In the genomic region with DNA sequence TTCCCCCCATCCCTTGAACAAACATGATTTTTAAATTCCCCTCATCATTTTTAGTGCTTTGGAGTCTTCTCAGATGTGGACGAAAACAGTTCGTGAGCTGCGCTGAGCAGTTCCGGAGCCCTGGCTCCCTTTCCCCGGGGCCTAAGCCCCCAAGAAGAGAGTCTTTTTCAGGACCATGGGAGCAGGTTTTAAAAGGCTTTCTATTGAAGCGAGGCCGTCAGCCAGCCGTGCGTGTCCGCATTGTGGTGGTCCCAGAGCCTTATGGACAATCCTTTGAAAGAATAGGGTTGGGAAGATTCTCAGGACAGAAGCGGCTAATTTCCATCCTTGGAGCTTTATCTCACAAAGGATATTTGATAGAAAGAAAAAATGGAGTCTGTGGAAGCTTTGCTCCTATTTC, we compare ENCODE assay signal across 23 cellular contexts.
"Had no signal": no experiment of that assay in that cellular context is flagged by ENCODE, and none has a peak within 500 bp of the region (broad histone marks: within the 10 kb centered on the region; RNA-seq: fewer than 3 reads in every experiment).

No MANE protein-coding gene starts in this region.

- H3K27me3 ChIP-seq: colonic mucosa, foreskin keratinocyte, right atrium auricular region had no signal

- H3K36me3 ChIP-seq: colonic mucosa, left ventricle myocardium inferior, right atrium auricular region, suprapubic skin, transverse colon, uterus, WERI-Rb-1 had no signal

- H3K27ac ChIP-seq: colonic mucosa, foreskin keratinocyte, left ventricle myocardium inferior, right atrium auricular region, suprapubic skin, transverse colon, uterus, WERI-Rb-1 had no signal

- H3K9me3 ChIP-seq: colonic mucosa, left ventricle myocardium inferior, right atrium auricular region, suprapubic skin, transverse colon, uterus had no signal

- H3K9me3 Mint-ChIP-seq: mesothelial cell of epicardium had no signal

- H3K4me1 ChIP-seq: colonic mucosa, foreskin keratinocyte, left ventricle myocardium inferior, right atrium auricular region, transverse colon, uterus had no signal

- H3K4me1 Mint-ChIP-seq: central memory CD8-positive, alpha-beta T cell; immature natural killer cell; stimulated activated naive CD8-positive, alpha-beta T cell treated with anti-CD3 and anti-CD28 coated beads, Interleukin-15, amount 100 ng/mL, for 72 hours had no signal

- H3K4me3 ChIP-seq: colonic mucosa, left ventricle myocardium inferior, right atrium auricular region, suprapubic skin, transverse colon, uterus had no signal

- H3K4me3 Mint-ChIP-seq: activated CD8-positive, alpha-beta T cell treated with anti-CD3 and anti-CD28 coated beads, Interleukin-2, amount 10 ng/mL, durations not matched to agents 7 days and 5 days; central memory CD8-positive, alpha-beta T cell; immature natural killer cell; mesothelial cell of epicardium; naive thymus-derived CD8-positive, alpha-beta T cell; stimulated activated naive CD8-positive, alpha-beta T cell treated with anti-CD3 and anti-CD28 coated beads, Interleukin-15, amount 100 ng/mL, for 72 hours had no signal

- DNase-seq: activated CD4-positive, alpha-beta T cell treated with anti-CD3 and anti-CD28 coated beads, Interleukin-2, amount 50 U/mL, for 1 hour; activated CD4-positive, CD25-positive, alpha-beta regulatory T cell treated with anti-CD3 and anti-CD28 coated beads, Interleukin-2, amount 50 U/mL, for 72 hours; activated CD8-positive, alpha-beta T cell treated with anti-CD3 and anti-CD28 coated beads, Interleukin-2, amount 10 ng/mL, durations not matched to agents 7 days and 5 days; activated gamma-delta T cell treated with Interleukin-2 at 50 U/mL for 16 hours; activated T-cell treated with anti-CD3 and anti-CD28 coated beads, Interleukin-2, amount 50 U/mL, for 1 hour; aorta; colonic mucosa; erythroblast; foreskin keratinocyte; immature natural killer cell; left ventricle myocardium inferior; naive thymus-derived CD8-positive, alpha-beta T cell; stimulated activated CD4-positive, alpha-beta T cell treated with anti-CD3 and anti-CD28 coated beads, Interleukin-4, amount 100 ng/mL, for 4 hours; stimulated activated naive CD8-positive, alpha-beta T cell treated with anti-CD3 and anti-CD28 coated beads, Interleukin-15, amount 100 ng/mL, for 72 hours; T-helper 1 cell; transverse colon; uterus; WERI-Rb-1 had no signal

- H3K27me3 Mint-ChIP-seq: central memory CD8-positive, alpha-beta T cell had no signal

- H3K36me3 Mint-ChIP-seq: activated naive CD4-positive, alpha-beta T cell treated with anti-CD3 and anti-CD28 coated beads, Interleukin-2, amount 50 U/mL, for 72 hours; immature natural killer cell; mesothelial cell of epicardium; naive thymus-derived CD8-positive, alpha-beta T cell had no signal

- H3K27ac Mint-ChIP-seq: activated CD8-positive, alpha-beta T cell treated with anti-CD3 and anti-CD28 coated beads, Interleukin-2, amount 10 ng/mL, durations not matched to agents 7 days and 5 days; activated naive CD4-positive, alpha-beta T cell treated with anti-CD3 and anti-CD28 coated beads, Interleukin-2, amount 50 U/mL, for 72 hours; immature natural killer cell; mesothelial cell of epicardium; naive thymus-derived CD8-positive, alpha-beta T cell; stimulated activated naive CD8-positive, alpha-beta T cell treated with anti-CD3 and anti-CD28 coated beads, Interleukin-15, amount 100 ng/mL, for 72 hours had no signal
